Comparison of ENCODE assay signal across 1 cellular context in the genomic region with DNA sequence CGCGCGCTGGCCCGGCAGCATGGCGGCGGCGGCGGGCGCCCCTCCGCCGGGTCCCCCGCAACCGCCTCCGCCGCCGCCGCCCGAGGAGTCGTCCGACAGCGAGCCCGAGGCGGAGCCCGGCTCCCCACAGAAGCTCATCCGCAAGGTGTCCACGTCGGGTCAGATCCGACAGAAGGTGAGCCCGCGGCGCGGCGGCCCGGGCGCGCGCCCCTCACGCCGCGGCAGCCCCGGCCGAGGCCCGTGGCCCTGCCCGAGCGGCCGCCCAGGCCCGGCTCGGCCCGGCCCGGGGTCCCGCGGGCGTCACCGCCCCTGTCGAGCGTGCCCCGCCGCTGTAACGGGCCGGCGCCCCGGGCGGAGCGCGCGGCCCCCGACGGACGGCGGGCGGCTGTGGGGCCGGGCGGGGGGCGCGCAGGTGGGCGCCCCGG.
TF ChIP-seq lines count a peak whose summit lies in the region.

No MANE protein-coding gene starts in this region.

TF ChIP-seq in HepG2, 621 proteins besides CTCF, POLR2A, EP300 and RAD21 (continued from another document):
- TF ChIP-seq, protein P1, sequence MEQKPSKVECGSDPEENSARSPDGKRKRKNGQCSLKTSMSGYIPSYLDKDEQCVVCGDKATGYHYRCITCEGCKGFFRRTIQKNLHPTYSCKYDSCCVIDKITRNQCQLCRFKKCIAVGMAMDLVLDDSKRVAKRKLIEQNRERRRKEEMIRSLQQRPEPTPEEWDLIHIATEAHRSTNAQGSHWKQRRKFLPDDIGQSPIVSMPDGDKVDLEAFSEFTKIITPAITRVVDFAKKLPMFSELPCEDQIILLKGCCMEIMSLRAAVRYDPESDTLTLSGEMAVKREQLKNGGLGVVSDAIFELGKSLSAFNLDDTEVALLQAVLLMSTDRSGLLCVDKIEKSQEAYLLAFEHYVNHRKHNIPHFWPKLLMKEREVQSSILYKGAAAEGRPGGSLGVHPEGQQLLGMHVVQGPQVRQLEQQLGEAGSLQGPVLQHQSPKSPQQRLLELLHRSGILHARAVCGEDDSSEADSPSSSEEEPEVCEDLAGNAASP (CRISPR knock-in tag; IDR thresholded peaks at IDR 0.05; ENCODE audit: borderline replicate concordance) = no peak
- TF ChIP-seq ZNF777 (CRISPR knock-in tag; IDR thresholded peaks at IDR 0.05) (peak; percentile 86), HDAC1 (CRISPR knock-in tag; IDR thresholded peaks at IDR 0.05) (peak; percentile 29; the same call in 1 of the 2 replicates), PAWR (CRISPR knock-in tag; IDR thresholded peaks at IDR 0.05; ENCODE audit: borderline replicate concordance) (no peak), REXO4 (CRISPR knock-in tag; IDR thresholded peaks at IDR 0.05; ENCODE audit: borderline replicate concordance) (no peak), ZNF546 (CRISPR knock-in tag; conservative IDR thresholded peaks at IDR 0.05) (0 out of 2 replicates have a peak, but pooled peaks have one; percentile 8), MAFF (IDR thresholded peaks at IDR 0.05; ENCODE audit: low read depth, low read length) (no peak), HOXA3 (CRISPR knock-in tag; IDR thresholded peaks at IDR 0.05) (peak; percentile 12; the same call in 1 of the 2 replicates), IKZF4 (CRISPR knock-in tag; IDR thresholded peaks at IDR 0.05; ENCODE audit: borderline replicate concordance, low read depth, not compliant biosample characterization) (peak; percentile 14)
